ENCODE assay signal across 13 cellular contexts in the genomic region with DNA sequence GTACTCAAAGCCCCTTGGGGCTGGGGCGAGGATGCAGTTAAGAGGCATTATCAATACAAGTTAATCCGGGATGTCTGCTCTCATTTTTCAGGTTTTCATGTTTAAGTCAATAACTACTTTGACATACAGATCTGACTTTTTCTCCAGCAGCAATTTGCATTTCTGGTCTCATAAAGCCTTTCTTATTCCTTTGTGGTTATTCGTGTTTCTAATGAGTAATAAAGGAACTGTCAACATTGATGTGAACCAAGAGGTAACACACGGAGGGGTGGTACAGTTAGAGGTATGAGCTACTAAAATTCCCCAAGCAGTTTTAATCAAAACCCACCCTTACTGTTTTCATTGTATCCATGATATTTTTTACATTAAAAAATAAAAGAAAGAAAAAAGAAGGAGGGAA.
DNase-seq lines count a peak whose midpoint lies in the region; ATAC-seq and TF ChIP-seq lines count a peak whose summit lies in the region.
"Had no signal": no experiment of that assay in that cellular context is flagged by ENCODE, and none has a peak within 500 bp of the region (broad histone marks: within the 10 kb centered on the region; RNA-seq: fewer than 3 reads in every experiment).

No MANE protein-coding gene starts in this region.

- no peak for TF ChIP-seq POLR2A in prostate gland (IDR thresholded peaks at IDR 0.05)

- no peaks in the 10 kb centered on the region for H3K9me3 Mint-ChIP-seq in activated CD8-positive, alpha-beta T cell treated with anti-CD3 and anti-CD28 coated beads, Interleukin-2, amount 10 ng/mL, durations not matched to agents 7 days and 5 days (ENCODE audit: insufficient read depth)
- H3K9me3 Mint-ChIP-seq: activated naive CD8-positive, alpha-beta T cell treated with anti-CD3 and anti-CD28 coated beads, Interleukin-2, amount 50 U/mL, for 24 hours; WTC11 had no signal

- H3K36me3 ChIP-seq in prostate gland: no peaks in the 10 kb centered on the region
- H3K36me3 ChIP-seq: esophagus muscularis mucosa had no signal

- CTCF ChIA-PET in activated CD8-positive, alpha-beta T cell treated with anti-CD3 and anti-CD28 coated beads, Interleukin-2, amount 10 ng/mL, durations not matched to agents 7 days and 5 days (lab: Charles Lee): no interaction called here

- H3K27me3 ChIP-seq in prostate gland (replicated peaks; ENCODE audit: insufficient read depth): no peaks in the 10 kb centered on the region
- H3K27me3 ChIP-seq: esophagus muscularis mucosa had no signal

- 53% methylated on average over 4 of the region's 4 CpGs for WGBS in prostate gland

- H3K4me1 ChIP-seq in prostate gland (replicated peaks): no peaks in the 10 kb centered on the region
- H3K4me1 ChIP-seq: esophagus muscularis mucosa had no signal

- no peak overlapping the region for H3K4me3 ChIP-seq in prostate gland
- H3K4me3 ChIP-seq: esophagus muscularis mucosa, skin epidermis had no signal

- H3K27me3 Mint-ChIP-seq in activated CD8-positive, alpha-beta T cell treated with anti-CD3 and anti-CD28 coated beads, Interleukin-2, amount 10 ng/mL, durations not matched to agents 7 days and 5 days (ENCODE audit: low read depth): peaks cover 2% of the 10 kb centered on the region

- POLR2A ChIA-PET in activated CD8-positive, alpha-beta T cell treated with anti-CD3 and anti-CD28 coated beads, Interleukin-2, amount 10 ng/mL, durations not matched to agents 7 days and 5 days (lab: Charles Lee): no interaction called here

- no peak overlapping the region for H3K4me3 Mint-ChIP-seq in activated CD8-positive, alpha-beta T cell treated with anti-CD3 and anti-CD28 coated beads, Interleukin-2, amount 10 ng/mL, durations not matched to agents 7 days and 5 days
- H3K4me3 Mint-ChIP-seq: activated naive CD8-positive, alpha-beta T cell treated with anti-CD3 and anti-CD28 coated beads, Interleukin-2, amount 50 U/mL, for 24 hours; WTC11 had no signal

- no peaks in the 10 kb centered on the region for H3K4me1 Mint-ChIP-seq in activated CD8-positive, alpha-beta T cell treated with anti-CD3 and anti-CD28 coated beads, Interleukin-2, amount 10 ng/mL, durations not matched to agents 7 days and 5 days (ENCODE audit: low read depth)
- H3K4me1 Mint-ChIP-seq: activated naive CD8-positive, alpha-beta T cell treated with anti-CD3 and anti-CD28 coated beads, Interleukin-2, amount 50 U/mL, for 24 hours had no signal

- no peaks in the 10 kb centered on the region for H3K9me3 ChIP-seq in prostate gland

- ATAC-seq in GM19043 (IDR thresholded peaks at IDR 0.05; ENCODE audit: low read depth, unreplicated experiment): peak; percentile 94
- ATAC-seq in GM21825 (IDR thresholded peaks at IDR 0.05; ENCODE audit: unreplicated experiment): peak; percentile 79
- ATAC-seq in HG03139 (IDR thresholded peaks at IDR 0.05; ENCODE audit: unreplicated experiment): peak; percentile 87
- no peak for ATAC-seq in activated CD8-positive, alpha-beta T cell treated with anti-CD3 and anti-CD28 coated beads, Interleukin-2, amount 10 ng/mL, durations not matched to agents 7 days and 5 days
- ATAC-seq: activated naive CD8-positive, alpha-beta T cell treated with anti-CD3 and anti-CD28 coated beads, Interleukin-2, amount 50 U/mL, for 24 hours; WTC11 had no signal

- no peaks in the 10 kb centered on the region for H3K36me3 Mint-ChIP-seq in activated CD8-positive, alpha-beta T cell treated with anti-CD3 and anti-CD28 coated beads, Interleukin-2, amount 10 ng/mL, durations not matched to agents 7 days and 5 days (ENCODE audit: low read depth)
- H3K36me3 Mint-ChIP-seq: WTC11 had no signal

- intact Hi-C loops in prostate gland (cut with DNase I): no loop called here

- TF ChIP-seq CTCF in prostate gland (IDR thresholded peaks at IDR 0.05): no peak

- no peak overlapping the region for H3K27ac ChIP-seq in prostate gland
- H3K27ac ChIP-seq: esophagus muscularis mucosa, skin epidermis had no signal

- H3K27ac Mint-ChIP-seq in activated CD8-positive, alpha-beta T cell treated with anti-CD3 and anti-CD28 coated beads, Interleukin-2, amount 10 ng/mL, durations not matched to agents 7 days and 5 days: no peak overlapping the region
- H3K27ac Mint-ChIP-seq: activated naive CD8-positive, alpha-beta T cell treated with anti-CD3 and anti-CD28 coated beads, Interleukin-2, amount 50 U/mL, for 24 hours; WTC11 had no signal

- DNase-seq in prostate gland (ENCODE audit: low spot score) (no peak), NCI-H526 (lab: John Stamatoyannopoulos, UW) (no peak)
- DNase-seq in stimulated activated CD4-positive, alpha-beta T cell treated with anti-CD3 and anti-CD28 coated beads, Interleukin-4, amount 100 ng/mL, for 24 hours: no peak
- DNase-seq in activated CD8-positive, alpha-beta T cell treated with anti-CD3 and anti-CD28 coated beads, Interleukin-2, amount 10 ng/mL, durations not matched to agents 7 days and 5 days: no peak
- DNase-seq: activated naive CD8-positive, alpha-beta T cell treated with anti-CD3 and anti-CD28 coated beads, Interleukin-2, amount 50 U/mL, for 24 hours; hypothalamus; NCI-H526 treated with DMSO at 0.1 percent for 48 hours had no signal
